Comparison of ENCODE assay signal across 18 cellular contexts in genomic region chr22:26629988-26630761, GRCh38. TPM values are rescaled to one million over a fixed set of nuclear protein-coding genes. Genes with fewer than 3 reads are reported as not detected.
DNase-seq lines count a peak whose midpoint lies in the region; ATAC-seq lines count a peak whose summit lies in the region.
"Had no signal": no experiment of that assay in that cellular context is flagged by ENCODE, and none has a peak within 500 bp of the region (broad histone marks: within the 10 kb centered on the region; RNA-seq: fewer than 3 reads in every experiment).

No MANE protein-coding gene starts in this region.

- peak overlapping the region; percentile 42 for H3K27ac Mint-ChIP-seq in central memory CD8-positive, alpha-beta T cell (ENCODE audit: low read depth)
- H3K27ac Mint-ChIP-seq: HFFc6 had no signal

- intact Hi-C loops in left ventricle myocardium superior (cut with micrococcal nuclease), result no loop called here
- intact Hi-C loops in Right ventricle myocardium superior (cut with DNase I), result no loop called here

- H3K27me3 Mint-ChIP-seq in central memory CD8-positive, alpha-beta T cell, result no peaks in the 10 kb centered on the region
- H3K27me3 Mint-ChIP-seq: CD4-positive, alpha-beta memory T cell had no signal

- H3K9me3 Mint-ChIP-seq in central memory CD8-positive, alpha-beta T cell, result no peaks in the 10 kb centered on the region
- H3K9me3 Mint-ChIP-seq: HFFc6 had no signal

- DNase-seq in left ventricle myocardium superior (peak; percentile 42), Right ventricle myocardium superior (no peak), mesenteric fat pad (ENCODE audit: low spot score) (peak; percentile 53)
- no peak for DNase-seq in central memory CD8-positive, alpha-beta T cell (ENCODE audit: low spot score in 2 of 2)
- DNase-seq in stimulated activated CD4-positive, alpha-beta T cell treated with anti-CD3 and anti-CD28 coated beads, Interleukin-4, amount 100 ng/mL, for 24 hours, result no peak
- DNase-seq: CD4-positive, alpha-beta memory T cell; HFFc6; KG1; NCI-H1092; NCI-H1436; NCI-H187 treated with DMSO at 0.1 percent for 48 hours; NCI-H2107; SIG-M5; SK-N-SH had no signal

- ATAC-seq in left ventricle myocardium superior (no peak), Right ventricle myocardium superior (ENCODE audit: poor library complexity) (no peak), GM19455 (IDR thresholded peaks at IDR 0.05; ENCODE audit: unreplicated experiment) (no peak)
- no peak for ATAC-seq in central memory CD8-positive, alpha-beta T cell (replicated peaks; ENCODE audit: extremely low read depth, poor library complexity, severe bottlenecking)

- H3K4me1 Mint-ChIP-seq in central memory CD8-positive, alpha-beta T cell, result peaks cover 29% of the 10 kb centered on the region

- H3K36me3 Mint-ChIP-seq in central memory CD8-positive, alpha-beta T cell (ENCODE audit: insufficient read depth), result no peaks in the 10 kb centered on the region
- H3K36me3 Mint-ChIP-seq: CD4-positive, alpha-beta memory T cell had no signal

- no peak overlapping the region for H3K4me3 Mint-ChIP-seq in central memory CD8-positive, alpha-beta T cell
- H3K4me3 Mint-ChIP-seq: CD4-positive, alpha-beta memory T cell; HFFc6 had no signal

RNA-seq across cellular contexts. Expression of gene CRYBA4, which starts 8.4 kb away (rescaled TPM):
- total RNA-seq in left ventricle myocardium superior, result not detected
- total RNA-seq in Right ventricle myocardium superior, result not detected
- total RNA-seq in mesenteric fat pad, result not detected
- total RNA-seq: CD4-positive, alpha-beta memory T cell; Daoy; H4; HFFc6; NCI-H460 had no signal

RNA-seq across cellular contexts. Expression of gene CRYBB1, which starts 12.3 kb away (rescaled TPM):
- total RNA-seq in left ventricle myocardium superior, result 0.64 TPM
- total RNA-seq in Right ventricle myocardium superior, result 0.65 TPM
- 2.8 TPM for total RNA-seq in mesenteric fat pad
- total RNA-seq: CD4-positive, alpha-beta memory T cell; Daoy; H4; HFFc6; NCI-H460 had no signal

RNA-seq across cellular contexts. Expression of gene MIAT, which starts 27.2 kb away (rescaled TPM):
- total RNA-seq in left ventricle myocardium superior (1.9 TPM), Right ventricle myocardium superior (0.48 TPM), mesenteric fat pad (2.5 TPM)

RNA-seq across cellular contexts. Expression of gene TPST2, which starts 40.2 kb away (rescaled TPM):
- 27.1 TPM for total RNA-seq in left ventricle myocardium superior
- total RNA-seq in Right ventricle myocardium superior, result 30.1 TPM
- total RNA-seq in mesenteric fat pad, result 58.7 TPM

Comparison
In these comparisons a context has a peak if more than half of its experiments do, and no peak if none do; other contexts are left out.
1. DNase-seq: peak in left ventricle myocardium superior (single experiment) and mesenteric fat pad (single experiment); none in Right ventricle myocardium superior (single experiment), central memory CD8-positive, alpha-beta T cell (0 of 2) and stimulated activated CD4-positive, alpha-beta T cell treated with anti-CD3 and anti-CD28 coated beads, Interleukin-4, amount 100 ng/mL, for 24 hours (single experiment).